In the genomic region with DNA sequence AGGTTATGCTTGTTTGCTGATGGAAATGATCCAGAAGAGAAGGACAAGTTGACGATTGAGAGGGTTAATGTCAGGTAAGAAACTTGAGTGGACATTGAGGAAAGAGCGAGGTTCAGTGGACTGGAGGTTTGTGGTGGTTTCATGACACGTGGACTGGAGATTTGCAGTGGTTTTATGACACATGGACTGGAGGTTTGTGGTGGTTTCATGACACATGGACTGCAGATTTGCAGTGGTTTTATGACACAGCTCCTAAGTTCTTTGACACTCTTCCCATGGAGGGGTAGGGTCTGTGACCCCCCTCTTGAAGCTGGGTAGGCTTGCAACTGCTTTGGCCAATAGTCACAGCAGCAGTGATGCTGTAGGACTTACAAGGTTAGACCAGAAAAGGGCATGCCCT, we compare ENCODE assay signal across 34 cellular contexts. TPM values are rescaled to one million over a fixed set of nuclear protein-coding genes. Genes with fewer than 3 reads are reported as not detected.
"Had no signal": no experiment of that assay in that cellular context is flagged by ENCODE, and none has a peak within 500 bp of the region (broad histone marks: within the 10 kb centered on the region; RNA-seq: fewer than 3 reads in every experiment).

No MANE protein-coding gene starts in this region.

- H3K27me3 ChIP-seq: dorsolateral prefrontal cortex, uterus had no signal

- H3K36me3 ChIP-seq: cardiac muscle cell, gastrocnemius medialis, thoracic aorta, uterus had no signal

- H3K9me3 Mint-ChIP-seq: activated CD4-positive, alpha-beta memory T cell treated with anti-CD3 and anti-CD28 coated beads, Interleukin-2, amount 10 ng/mL, durations not matched to agents 7 days and 5 days; activated CD4-positive, alpha-beta T cell treated with anti-CD3 and anti-CD28 coated beads, Interleukin-2, amount 10 ng/mL, durations not matched to agents 7 days and 5 days; activated naive CD4-positive, alpha-beta T cell treated with anti-CD3 and anti-CD28 coated beads, Interleukin-2, amount 10 ng/mL, durations not matched to agents 7 days and 5 days; activated naive CD8-positive, alpha-beta T cell treated with anti-CD3 and anti-CD28 coated beads, Interleukin-2, amount 10 ng/mL, durations not matched to agents 7 days and 5 days; activated T-cell treated with anti-CD3 and anti-CD28 coated beads, Interleukin-2, amount 50 U/mL, for 24 hours; effector memory CD8-positive, alpha-beta T cell; neural crest cell; stimulated activated naive CD8-positive, alpha-beta T cell treated with anti-CD3 and anti-CD28 coated beads, Interleukin-15, Interleukin-2, amounts not matched to agents 100 ng/mL and 50 ng/mL, for 24 hours; type B pancreatic cell; WTC11 had no signal

- H2AFZ ChIP-seq: parathyroid adenoma had no signal

- H3K27ac Mint-ChIP-seq: activated CD4-positive, alpha-beta memory T cell treated with anti-CD3 and anti-CD28 coated beads, Interleukin-2, amount 10 ng/mL, durations not matched to agents 7 days and 5 days; activated CD4-positive, alpha-beta T cell treated with anti-CD3 and anti-CD28 coated beads, Interleukin-2, amount 10 ng/mL, durations not matched to agents 7 days and 5 days; activated naive CD4-positive, alpha-beta T cell treated with anti-CD3 and anti-CD28 coated beads, Interleukin-2, amount 10 ng/mL, durations not matched to agents 7 days and 5 days; activated naive CD8-positive, alpha-beta T cell treated with anti-CD3 and anti-CD28 coated beads, Interleukin-2, amount 10 ng/mL, durations not matched to agents 7 days and 5 days; activated T-cell treated with anti-CD3 and anti-CD28 coated beads, Interleukin-2, amount 50 U/mL, for 24 hours; effector memory CD8-positive, alpha-beta T cell; stimulated activated naive CD8-positive, alpha-beta T cell treated with anti-CD3 and anti-CD28 coated beads, Interleukin-15, Interleukin-2, amounts not matched to agents 100 ng/mL and 50 ng/mL, for 24 hours; type B pancreatic cell; WTC11 had no signal

- H3K9me3 ChIP-seq: gastrocnemius medialis, thoracic aorta, uterus had no signal

- H3K79me2 ChIP-seq: parathyroid adenoma had no signal

- H3K4me3 Mint-ChIP-seq: activated CD4-positive, alpha-beta memory T cell treated with anti-CD3 and anti-CD28 coated beads, Interleukin-2, amount 10 ng/mL, durations not matched to agents 7 days and 5 days; activated CD4-positive, alpha-beta T cell treated with anti-CD3 and anti-CD28 coated beads, Interleukin-2, amount 10 ng/mL, durations not matched to agents 7 days and 5 days; activated naive CD4-positive, alpha-beta T cell treated with anti-CD3 and anti-CD28 coated beads, Interleukin-2, amount 10 ng/mL, durations not matched to agents 7 days and 5 days; activated naive CD8-positive, alpha-beta T cell treated with anti-CD3 and anti-CD28 coated beads, Interleukin-2, amount 10 ng/mL, durations not matched to agents 7 days and 5 days; activated T-cell treated with anti-CD3 and anti-CD28 coated beads, Interleukin-2, amount 50 U/mL, for 24 hours; effector memory CD8-positive, alpha-beta T cell; neural crest cell; stimulated activated naive CD8-positive, alpha-beta T cell treated with anti-CD3 and anti-CD28 coated beads, Interleukin-15, Interleukin-2, amounts not matched to agents 100 ng/mL and 50 ng/mL, for 24 hours; type B pancreatic cell; WTC11 had no signal

- ATAC-seq: effector memory CD8-positive, alpha-beta T cell; gastrocnemius medialis; left ventricle myocardium superior; right cardiac atrium; WTC11 had no signal

- H3K27ac ChIP-seq: cardiac muscle cell, coronary artery, dorsolateral prefrontal cortex, gastrocnemius medialis, parathyroid adenoma, thoracic aorta, uterus had no signal

- H3K4me1 ChIP-seq: gastrocnemius medialis, parathyroid adenoma, uterus had no signal

- H3K36me3 Mint-ChIP-seq: activated naive CD4-positive, alpha-beta T cell treated with anti-CD3 and anti-CD28 coated beads, Interleukin-2, amount 10 ng/mL, durations not matched to agents 7 days and 5 days; WTC11 had no signal

- H3K4me3 ChIP-seq: cardiac muscle cell, coronary artery, dorsolateral prefrontal cortex, gastrocnemius medialis, thoracic aorta, uterus had no signal

- DNase-seq: activated CD4-positive, alpha-beta memory T cell treated with anti-CD3 and anti-CD28 coated beads, Interleukin-2, amount 10 ng/mL, durations not matched to agents 7 days and 5 days; activated CD4-positive, alpha-beta T cell treated with anti-CD3 and anti-CD28 coated beads for 1 hour; activated CD4-positive, alpha-beta T cell treated with anti-CD3 and anti-CD28 coated beads, Interleukin-2, amount 10 ng/mL, durations not matched to agents 7 days and 5 days; activated CD8-positive, alpha-beta memory T cell treated with anti-CD3 and anti-CD28 coated beads, Interleukin-2, amount 50 U/mL, for 48 hours; activated gamma-delta T cell; activated naive CD4-positive, alpha-beta T cell treated with anti-CD3 and anti-CD28 coated beads, Interleukin-2, amount 10 ng/mL, durations not matched to agents 7 days and 5 days; activated naive CD8-positive, alpha-beta T cell treated with anti-CD3 and anti-CD28 coated beads, Interleukin-2, amount 10 ng/mL, durations not matched to agents 7 days and 5 days; activated T-cell treated with anti-CD3 and anti-CD28 coated beads, Interleukin-2, amount 50 U/mL, for 24 hours; dorsolateral prefrontal cortex; effector memory CD8-positive, alpha-beta T cell; erythroblast; gastrocnemius medialis; glutamatergic neuron; naive B cell; nucleus accumbens; stimulated activated CD4-positive, alpha-beta T cell treated with anti-CD3 and anti-CD28 coated beads, Interleukin-12 subunit alpha, Interleukin-12 subunit beta, amount 100 ng/mL, for 4 hours; stimulated activated CD4-positive, alpha-beta T cell treated with anti-CD3 and anti-CD28 coated beads, Interleukin-4, amount 100 ng/mL, for 1 hour; T-helper 2 cell; uterus had no signal

RNA-seq across cellular contexts. Expression of a gene that starts 32.5 kb away (rescaled TPM):
- total RNA-seq: cardiac muscle cell, cerebellum, gastrocnemius medialis, left ventricle myocardium superior, lung microvascular endothelial cell, mucosa of gallbladder, neural crest cell, pulmonary artery endothelial cell, right cardiac atrium, skeletal muscle tissue, thoracic aorta, uterus had no signal
- polyA plus RNA-seq: cardiac muscle cell, right cardiac atrium had no signal
